In the genomic region with DNA sequence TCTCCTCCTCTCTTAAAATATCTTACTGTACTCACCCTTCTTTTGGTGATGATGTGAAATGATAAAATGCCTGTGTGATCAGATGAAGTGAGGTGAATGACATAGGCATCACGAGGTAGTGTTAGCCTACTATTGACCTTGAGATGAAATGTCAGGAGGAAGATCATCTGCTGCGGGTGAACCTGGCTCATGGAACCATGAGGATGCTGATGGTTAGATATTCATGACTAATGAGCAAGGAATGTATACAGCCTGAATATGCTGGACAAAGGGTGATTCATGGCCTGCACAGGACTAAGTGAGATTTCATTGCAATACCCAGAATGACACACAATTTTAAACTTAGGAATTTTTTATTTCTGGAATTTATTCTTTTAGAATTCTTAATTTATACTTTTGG, we compare ENCODE assay signal across 10 cellular contexts.
DNase-seq lines count a peak whose midpoint lies in the region; ATAC-seq, FAIRE-seq and TF ChIP-seq lines count a peak whose summit lies in the region.
"Had no signal": no experiment of that assay in that cellular context is flagged by ENCODE, and none has a peak within 500 bp of the region (broad histone marks: within the 10 kb centered on the region; RNA-seq: fewer than 3 reads in every experiment).

No MANE protein-coding gene starts in this region.

- peak; percentile 54 to 58; a peak in 2 of 5 replicates for TF ChIP-seq EP300 in A549 (IDR thresholded peaks at IDR 0.05)

- no peak overlapping the region for H3K18ac ChIP-seq in IMR-90 (ENCODE audit: low read depth, low read length)

- TF ChIP-seq POLR2A in A549 (IDR thresholded peaks at IDR 0.05; ENCODE audit: low read length) (no peak), IMR-90 (IDR thresholded peaks at IDR 0.05; ENCODE audit: low read depth, low read length) (no peak)

- no peaks in the 10 kb centered on the region for H3K36me3 ChIP-seq in IMR-90 (ENCODE audit: control insufficient read depth, insufficient read depth, low read length)

- ATAC-seq in A549 (peak; percentile 86 to 93), IMR-90 (ENCODE audit: low read depth) (peak; percentile 75), GM19351 (IDR thresholded peaks at IDR 0.05; ENCODE audit: unreplicated experiment) (no peak), HG03378 (IDR thresholded peaks at IDR 0.05; ENCODE audit: unreplicated experiment) (no peak), HG03469 (IDR thresholded peaks at IDR 0.05; ENCODE audit: unreplicated experiment) (no peak)

- intact Hi-C loops in IMR-90 (cut with micrococcal nuclease), result loop anchor here (2.0 kb wide), 1 partner anchor 161 kb away; no protein-coding TSS in a partner anchor

- H2BK5ac ChIP-seq in IMR-90 (ENCODE audit: low read depth, low read length, poor library complexity, severe bottlenecking), result peak overlapping the region; percentile 89

- H3K23ac ChIP-seq in IMR-90 (ENCODE audit: low read depth, low read length), result no peak overlapping the region

- 2% methylated on average over 2 of the region's 2 CpGs for WGBS in A549 (ENCODE audit: missing lambda C conversion rate)
- WGBS in IMR-90 (ENCODE audit: extremely low coverage in 2 of 2, insufficient read length in 1 of 2), 2 experiments, result no CpG with 5 or more reads among the region's 2 CpGs

- H3K4me3 ChIP-seq in A549, result no peak overlapping the region
- H3K4me3 ChIP-seq in IMR-90 (ENCODE audit: insufficient read depth, low read depth, low read length), result no peak overlapping the region

- TF ChIP-seq RAD21 in A549 (conservative IDR thresholded peaks at IDR 0.05 in 1 of 2, IDR thresholded peaks at IDR 0.05 in 1 of 2) (no peak; a peak in 1 of 5 replicates), IMR-90 (IDR thresholded peaks at IDR 0.05; ENCODE audit: low read length) (no peak)

- no peak overlapping the region for H4K91ac ChIP-seq in IMR-90 (ENCODE audit: insufficient read depth, low read depth, low read length)

- in situ Hi-C loops in IMR-90 (cut with MboI; ENCODE audit: low sequenced_read_pairs), result no loop called here

- H4K20me1 ChIP-seq in IMR-90 (ENCODE audit: insufficient read depth, low read length), result no peaks in the 10 kb centered on the region

- H3K14ac ChIP-seq in IMR-90 (replicated peaks; ENCODE audit: low read depth, low read length), result no peak overlapping the region

- CTCF ChIA-PET in A549 (lab: Yijun Ruan, JAX), result no interaction called here
- CTCF ChIA-PET in IMR-90 (lab: Yijun Ruan, JAX), result no interaction called here

- dilution Hi-C loops in IMR-90 (cut with HindIII; ENCODE audit: low sequenced_read_pairs, unreplicated experiment), result no loop called here

- POLR2A ChIA-PET in A549 (lab: Yijun Ruan, JAX) (no interaction called here), IMR-90 (lab: Charles Lee; ENCODE audit: unreplicated experiment) (no interaction called here)

- H3K9ac ChIP-seq in IMR-90 (ENCODE audit: low read depth, low read length), result no peak overlapping the region

- TF ChIP-seq CTCF in A549 (IDR thresholded peaks at IDR 0.05) (no peak), IMR-90 (conservative IDR thresholded peaks at IDR 0.05; ENCODE audit: low read depth, low read length) (no peak)

- peak overlapping the region; percentile 41; the same call in 1 of the 2 replicates for H2AK5ac ChIP-seq in IMR-90 (ENCODE audit: low read depth, low read length)

- H3K9me1 ChIP-seq in IMR-90 (ENCODE audit: insufficient read depth, low read length), result peaks cover 12% of the 10 kb centered on the region

- H4K5ac ChIP-seq in IMR-90 (ENCODE audit: low read depth, low read length), result no peak overlapping the region

- H3K4me2 ChIP-seq in A549 (peak overlapping the region; percentile 75), IMR-90 (ENCODE audit: low read depth, low read length) (no peak overlapping the region)

- no peaks in the 10 kb centered on the region for H3K79me1 ChIP-seq in IMR-90 (ENCODE audit: low read depth in 1 of 2, low read length in 2 of 2)

- FAIRE-seq in A549 (lab: Jason Lieb, UNC), result peak; percentile 97

- no peak overlapping the region for H4K8ac ChIP-seq in IMR-90 (ENCODE audit: low read depth in 2 of 2, low read length in 2 of 2)

- BruUV-seq in IMR-90 (replicated peaks; lab: Mats Ljungman, UMichigan), result no TSS peak

- no peak overlapping the region; the same call in 1 of the 2 replicates for H3K4ac ChIP-seq in IMR-90 (ENCODE audit: low read depth, low read length)

- no peak overlapping the region for H3K56ac ChIP-seq in IMR-90 (ENCODE audit: extremely low read depth, insufficient read depth, low read length)

- H2BK20ac ChIP-seq in IMR-90 (ENCODE audit: low read depth, low read length), result peak overlapping the region; percentile 28; the same call in 1 of the 2 replicates

- H3K27ac ChIP-seq in A549 (peak overlapping the region; percentile 75 to 80), IMR-90 (ENCODE audit: insufficient read depth, low read length) (no peak overlapping the region)

- no peaks in the 10 kb centered on the region for H3K27me3 ChIP-seq in IMR-90 (ENCODE audit: control insufficient read depth, insufficient read depth, low read length)

- H3K9me3 ChIP-seq in A549, result no peaks in the 10 kb centered on the region
- H3K9me3 ChIP-seq in IMR-90 (ENCODE audit: control insufficient read depth, insufficient read depth, low read length), result no peaks in the 10 kb centered on the region

- peaks cover 73% of the 10 kb centered on the region for H3K4me1 ChIP-seq in A549
- H3K4me1 ChIP-seq in IMR-90 (ENCODE audit: control insufficient read depth, insufficient read depth, low read length), result peaks cover 25% of the 10 kb centered on the region

- H2AFZ ChIP-seq in IMR-90 (replicated peaks; ENCODE audit: low read length, poor library complexity), result no peak overlapping the region

- peak overlapping the region; percentile 37; the same call in 1 of the 3 replicates for H2BK15ac ChIP-seq in IMR-90 (ENCODE audit: low read depth, low read length)

- peak; percentile 67 to 82 for DNase-seq in A549 (ENCODE audit: low read depth in 1 of 2, low spot score in 1 of 2)
- DNase-seq in IMR-90, result peak; percentile 94
- peak; percentile 22 for DNase-seq in brain pericyte (ENCODE audit: low read depth, low spot score)
- DNase-seq in kidney tubule cell (ENCODE audit: low spot score), result peak; percentile 93
- no peak for DNase-seq in NCI-H146 (lab: John Stamatoyannopoulos, UW)
- DNase-seq: NCI-H1436; stimulated activated CD4-positive, alpha-beta T cell treated with anti-CD3 and anti-CD28 coated beads, Interleukin-4, amount 100 ng/mL, for 4 hours had no signal

- H2AK9ac ChIP-seq in IMR-90 (replicated peaks; ENCODE audit: low read depth, low read length, poor library complexity), result peak overlapping the region; percentile 52

- H2BK120ac ChIP-seq in IMR-90 (ENCODE audit: low read depth, low read length), result no peak overlapping the region

TF ChIP-seq in A549, 52 proteins besides CTCF, POLR2A, EP300 and RAD21 (continues in another document):
- TF ChIP-seq KDM1A (IDR thresholded peaks at IDR 0.05; ENCODE audit: low read depth) (no peak), NR3C1 (IDR thresholded peaks at IDR 0.05) (no peak), TFCP2L1 (CRISPR knock-in tag; IDR thresholded peaks at IDR 0.05) (no peak), GATA3 (IDR thresholded peaks at IDR 0.05; ENCODE audit: borderline replicate concordance) (peak; percentile 88), MAFK (IDR thresholded peaks at IDR 0.05; ENCODE audit: partially characterized antibody) (no peak), FOSL2 (IDR thresholded peaks at IDR 0.05) (peak; percentile 94), FOSL2 (CRISPR knock-in tag; IDR thresholded peaks at IDR 0.05) (peak; percentile 92), PHF8 (IDR thresholded peaks at IDR 0.05; ENCODE audit: borderline replicate concordance, low read depth) (no peak)
- TF ChIP-seq, protein P1, sequence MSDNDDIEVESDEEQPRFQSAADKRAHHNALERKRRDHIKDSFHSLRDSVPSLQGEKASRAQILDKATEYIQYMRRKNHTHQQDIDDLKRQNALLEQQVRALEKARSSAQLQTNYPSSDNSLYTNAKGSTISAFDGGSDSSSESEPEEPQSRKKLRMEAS (IDR thresholded peaks at IDR 0.05), result peak; percentile 81
- TF ChIP-seq, protein P2, sequence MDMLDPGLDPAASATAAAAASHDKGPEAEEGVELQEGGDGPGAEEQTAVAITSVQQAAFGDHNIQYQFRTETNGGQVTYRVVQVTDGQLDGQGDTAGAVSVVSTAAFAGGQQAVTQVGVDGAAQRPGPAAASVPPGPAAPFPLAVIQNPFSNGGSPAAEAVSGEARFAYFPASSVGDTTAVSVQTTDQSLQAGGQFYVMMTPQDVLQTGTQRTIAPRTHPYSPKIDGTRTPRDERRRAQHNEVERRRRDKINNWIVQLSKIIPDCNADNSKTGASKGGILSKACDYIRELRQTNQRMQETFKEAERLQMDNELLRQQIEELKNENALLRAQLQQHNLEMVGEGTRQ (IDR thresholded peaks at IDR 0.05), result peak; percentile 16; the same call in 1 of the 2 replicates

TF ChIP-seq in IMR-90, 13 proteins besides CTCF, POLR2A, EP300 and RAD21 (continues in another document):
- no peak for TF ChIP-seq MXI1 (IDR thresholded peaks at IDR 0.05; ENCODE audit: borderline replicate concordance, low read depth, low read length)
- TF ChIP-seq RCOR1 (IDR thresholded peaks at IDR 0.05; ENCODE audit: insufficient replicate concordance, low read length), result peak; percentile 82
- TF ChIP-seq, protein P3, sequence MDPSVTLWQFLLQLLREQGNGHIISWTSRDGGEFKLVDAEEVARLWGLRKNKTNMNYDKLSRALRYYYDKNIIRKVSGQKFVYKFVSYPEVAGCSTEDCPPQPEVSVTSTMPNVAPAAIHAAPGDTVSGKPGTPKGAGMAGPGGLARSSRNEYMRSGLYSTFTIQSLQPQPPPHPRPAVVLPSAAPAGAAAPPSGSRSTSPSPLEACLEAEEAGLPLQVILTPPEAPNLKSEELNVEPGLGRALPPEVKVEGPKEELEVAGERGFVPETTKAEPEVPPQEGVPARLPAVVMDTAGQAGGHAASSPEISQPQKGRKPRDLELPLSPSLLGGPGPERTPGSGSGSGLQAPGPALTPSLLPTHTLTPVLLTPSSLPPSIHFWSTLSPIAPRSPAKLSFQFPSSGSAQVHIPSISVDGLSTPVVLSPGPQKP (IDR thresholded peaks at IDR 0.05; ENCODE audit: borderline replicate concordance, low read depth, low read length), result no peak
- peak; percentile 77; the same call in 1 of the 2 replicates for TF ChIP-seq CEBPB (IDR thresholded peaks at IDR 0.05; ENCODE audit: low read depth, low read length)
- TF ChIP-seq SMC3 (IDR thresholded peaks at IDR 0.05; ENCODE audit: low read depth, low read length), result no peak
- TF ChIP-seq MAZ (IDR thresholded peaks at IDR 0.05; ENCODE audit: borderline replicate concordance, low read depth, low read length), result no peak
- no peak for TF ChIP-seq MAFK (IDR thresholded peaks at IDR 0.05; ENCODE audit: low read depth, low read length)
- TF ChIP-seq RFX5 (IDR thresholded peaks at IDR 0.05; ENCODE audit: low read depth, low read length), result no peak
- TF ChIP-seq NFE2L2 (IDR thresholded peaks at IDR 0.05; ENCODE audit: low read depth, low read length), result peak; percentile 27; the same call in 1 of the 2 replicates
- TF ChIP-seq BHLHE40 (IDR thresholded peaks at IDR 0.05; ENCODE audit: low read depth, low read length), result peak; percentile 92
- peak; percentile 95 for TF ChIP-seq FOS (IDR thresholded peaks at IDR 0.05; ENCODE audit: low read depth, low read length)
- TF ChIP-seq CHD1 (IDR thresholded peaks at IDR 0.05; ENCODE audit: low read depth, low read length), result no peak

Comparison
In these comparisons a context has a peak if more than half of its experiments do, and no peak if none do; other contexts are left out.
1. ATAC-seq: peak in A549 (2 of 2) and IMR-90 (single experiment); none in GM19351 (single experiment), HG03378 (single experiment) and HG03469 (single experiment).